ENCODE assay signal across 41 cellular contexts in genomic region chr3:46338840-46339239, GRCh38. TPM values are rescaled to one million over a fixed set of nuclear protein-coding genes. Genes with fewer than 3 reads are reported as not detected.
DNase-seq lines count a peak whose midpoint lies in the region; ATAC-seq, FAIRE-seq and TF ChIP-seq lines count a peak whose summit lies in the region.
"Had no signal": no experiment of that assay in that cellular context is flagged by ENCODE, and none has a peak within 500 bp of the region (broad histone marks: within the 10 kb centered on the region; RNA-seq: fewer than 3 reads in every experiment).

No MANE protein-coding gene starts in this region.

- CTCF ChIA-PET in HEK293 (lab: Yijun Ruan, JAX): no interaction called here
- CTCF ChIA-PET in GM12878 (lab: Yijun Ruan, JAX): no interaction called here
- CTCF ChIA-PET in K562 (lab: Yijun Ruan, JAX; ENCODE audit: low intra/inter-chr PET ratio): interaction anchor here (0.6 kb wide), 1 partner anchor 19 kb away, joined by 4 read pairs; no protein-coding TSS in a partner anchor
- CTCF ChIA-PET in Caco-2 (lab: Charles Lee): no interaction called here

- H3K4me3 ChIP-seq in BLaER1 (peak overlapping the region; percentile 23; the same call in 1 of the 2 replicates), HEK293 (ENCODE audit: low read depth, low read length) (no peak overlapping the region), GM12878 (no peak overlapping the region), K562 (no peak overlapping the region), dorsolateral prefrontal cortex (no peak overlapping the region), right cardiac atrium (ENCODE audit: low read length) (no peak overlapping the region), Caco-2 (ENCODE audit: low read depth, low read length) (no peak overlapping the region)
- H3K4me3 ChIP-seq: A549 had no signal

- no peaks in the 10 kb centered on the region for H3K23me2 ChIP-seq in H9 (ENCODE audit: insufficient read length, low read depth, low read length, poor library complexity, severe bottlenecking)

- H3K4me3 Mint-ChIP-seq in H9: no peak overlapping the region
- no peak overlapping the region for H3K4me3 Mint-ChIP-seq in Caco-2 (ENCODE audit: unreplicated experiment)
- H3K4me3 Mint-ChIP-seq: B cell; CD14-positive monocyte; CD4-positive, alpha-beta memory T cell; CD4-positive, alpha-beta T cell; CD4-positive, CD25-positive, alpha-beta regulatory T cell; CD8-positive, alpha-beta memory T cell; CD8-positive, alpha-beta T cell had no signal

- H3K14ac ChIP-seq in H9 (ENCODE audit: insufficient read depth, low read length): no peak overlapping the region

- no peaks in the 10 kb centered on the region for H4K20me1 ChIP-seq in BLaER1
- no peaks in the 10 kb centered on the region for H4K20me1 ChIP-seq in GM12878 (ENCODE audit: control insufficient read depth, insufficient read depth)
- H4K20me1 ChIP-seq in K562 (replicated peaks; ENCODE audit: control insufficient read depth, insufficient read depth, low read length): no peaks in the 10 kb centered on the region
- H4K20me1 ChIP-seq in H9 (ENCODE audit: control insufficient read depth, insufficient read depth, insufficient read length): no peaks in the 10 kb centered on the region
- H4K20me1 ChIP-seq: BLaER1 treated with 17β-estradiol and CSF1 and Interleukin-3, amounts not matched to agents 10 nM and 100 nM had no signal

- no peaks in the 10 kb centered on the region for H3K79me1 ChIP-seq in H9 (ENCODE audit: insufficient read depth, low read depth, low read length, poor library complexity, severe bottlenecking)

- H3K18ac ChIP-seq in H9 (ENCODE audit: insufficient read length, low read depth, low read length): no peak overlapping the region

- WGBS in GM12878 (ENCODE audit: insufficient coverage, insufficient replicate concordance, low lambda C conversion rate, missing lambda C conversion rate): 93% methylated on average over 1 of the region's 1 CpG
- WGBS in K562 (ENCODE audit: insufficient coverage, low coverage, missing lambda C conversion rate): 0% methylated on average over 1 of the region's 1 CpG
- WGBS in H9 (ENCODE audit: extremely low coverage, insufficient read length, low lambda C conversion rate): no CpG with 5 or more reads among the region's 1 CpG
- WGBS in right cardiac atrium: 95% methylated on average over 1 of the region's 1 CpG

- H3K27me3 ChIP-seq in BLaER1 (no peaks in the 10 kb centered on the region), GM12878 (replicated peaks in 1 of 2; ENCODE audit: control insufficient read depth in 2 of 2, insufficient read depth in 2 of 2, low read length in 1 of 2) (no peaks in the 10 kb centered on the region), K562 (ENCODE audit: control insufficient read depth in 2 of 2, insufficient read depth in 2 of 2, low read length in 2 of 2) (no peaks in the 10 kb centered on the region), dorsolateral prefrontal cortex (no peaks in the 10 kb centered on the region), H9 (ENCODE audit: insufficient read depth, low read length) (no peaks in the 10 kb centered on the region), right cardiac atrium (ENCODE audit: control insufficient read depth, insufficient read depth) (no peaks in the 10 kb centered on the region), Caco-2 (replicated peaks; ENCODE audit: control insufficient read depth, insufficient read depth, low read length) (no peaks in the 10 kb centered on the region)
- H3K27me3 ChIP-seq: BE2C; BLaER1 treated with 17β-estradiol and CSF1 and Interleukin-3, amounts not matched to agents 10 nM and 100 nM had no signal

- H2BK5ac ChIP-seq in H9 (ENCODE audit: insufficient read length, low read length): no peak overlapping the region

- no peak overlapping the region for H3T11ph ChIP-seq in H9 (ENCODE audit: low read length)

- H3K36me3 Mint-ChIP-seq in H9 (ENCODE audit: insufficient read depth in 1 of 3, low read depth in 3 of 3) (peaks cover 6 to 14% (median 9%) of the 10 kb centered on the region in 3 experiments; a peak in 6 of 7 replicates), Caco-2 (ENCODE audit: insufficient read depth, unreplicated experiment) (peaks cover 6% of the 10 kb centered on the region)

- H3K4ac ChIP-seq in H9 (ENCODE audit: low read depth, low read length): no peak overlapping the region

- no peak for TF ChIP-seq RAD21 in GM12878 (IDR thresholded peaks at IDR 0.05; ENCODE audit: insufficient read depth, low read depth, low read length)
- TF ChIP-seq RAD21 in K562 (CRISPR knock-in tag; conservative IDR thresholded peaks at IDR 0.05 in 1 of 2, IDR thresholded peaks at IDR 0.05 in 1 of 2): no peak

- FAIRE-seq in GM12878 (lab: Jason Lieb, UNC): no peak
- FAIRE-seq in K562 (lab: Jason Lieb, UNC): no peak
- FAIRE-seq: A204.1, A549, D721Med had no signal

- SMC1A ChIA-PET in GM12878 (lab: Charles Lee; ENCODE audit: uncharacterized antibody, unreplicated experiment): no interaction called here

- no peak overlapping the region for H4K5ac ChIP-seq in H9 (ENCODE audit: insufficient read length, low read depth, low read length)

- TF ChIP-seq CTCF in HEK293 (tag by site-specific recombination; IDR thresholded peaks at IDR 0.05): no peak
- no peak for TF ChIP-seq CTCF in GM12878 (IDR thresholded peaks at IDR 0.05 in 2 of 3, conservative IDR thresholded peaks at IDR 0.05 in 1 of 3; ENCODE audit: control insufficient read depth in 2 of 3, extremely low read depth in 1 of 3, insufficient read depth in 1 of 3, low read depth in 3 of 3, low read length in 3 of 3)
- TF ChIP-seq CTCF in K562 (IDR thresholded peaks at IDR 0.05 in 2 of 3, conservative IDR thresholded peaks at IDR 0.05 in 1 of 3; ENCODE audit: insufficient read depth in 2 of 3, low read depth in 1 of 3, low read length in 3 of 3): no peak
- TF ChIP-seq CTCF in dorsolateral prefrontal cortex (IDR thresholded peaks at IDR 0.05 in 54 of 56, conservative IDR thresholded peaks at IDR 0.05 in 2 of 56; ENCODE audit: low read depth in 1 of 56, partially characterized antibody in 56 of 56): no peak
- no peak for TF ChIP-seq CTCF in H9 (conservative IDR thresholded peaks at IDR 0.05)
- TF ChIP-seq CTCF in Caco-2 (IDR thresholded peaks at IDR 0.05; ENCODE audit: insufficient read depth in 1 of 2, low read depth in 1 of 2, low read length in 1 of 2, severe bottlenecking in 1 of 2, unreplicated experiment in 1 of 2): no peak

- H3K9me3 Mint-ChIP-seq in H9 (peaks cover 27 to 38% of the 10 kb centered on the region in 2 experiments), Caco-2 (ENCODE audit: unreplicated experiment) (peaks cover 31% of the 10 kb centered on the region)

- H3K27ac ChIP-seq in BLaER1 (no peak overlapping the region), HEK293 (ENCODE audit: extremely low read depth, low read depth, low read length) (no peak overlapping the region), GM12878 (ENCODE audit: control insufficient read depth, insufficient read depth) (no peak overlapping the region), K562 (ENCODE audit: extremely low read depth, low read depth, low read length) (no peak overlapping the region), dorsolateral prefrontal cortex (no peak overlapping the region), H9 (ENCODE audit: insufficient read length, low read depth, low read length) (no peak overlapping the region), right cardiac atrium (ENCODE audit: low read length) (no peak overlapping the region)
- H3K27ac ChIP-seq: 22Rv1; A549; BLaER1 treated with 17β-estradiol and CSF1 and Interleukin-3, amounts not matched to agents 10 nM and 100 nM; C4-2B had no signal

- intact Hi-C loops in GM12878 (cut with micrococcal nuclease; ENCODE audit: unreplicated experiment): no loop called here
- intact Hi-C loops in K562 (cut with micrococcal nuclease): no loop called here
- intact Hi-C loops in dorsolateral prefrontal cortex (cut with DNase I): no loop called here
- intact Hi-C loops in right cardiac atrium (cut with DNase I): no loop called here
- intact Hi-C loops in Caco-2 (cut with micrococcal nuclease; ENCODE audit: unreplicated experiment): no loop called here

- TF ChIP-seq EP300 in GM12878 (IDR thresholded peaks at IDR 0.05; ENCODE audit: borderline replicate concordance in 1 of 2, control insufficient read depth in 1 of 2, low read depth in 2 of 2, low read length in 2 of 2) (no peak), K562 (IDR thresholded peaks at IDR 0.05; ENCODE audit: low read length) (no peak)

- TF ChIP-seq POLR2A in GM12878 (IDR thresholded peaks at IDR 0.05; ENCODE audit: low read depth, low read length): no peak
- no peak for TF ChIP-seq POLR2A in K562 (conservative IDR thresholded peaks at IDR 0.05)

- no peak overlapping the region for H4K8ac ChIP-seq in H9 (replicated peaks; ENCODE audit: insufficient read length, low read depth, low read length)

- H3K4me2 ChIP-seq in BLaER1 (no peak overlapping the region), GM12878 (ENCODE audit: control insufficient read depth, insufficient read depth) (no peak overlapping the region), K562 (ENCODE audit: insufficient read depth, low read length) (no peak overlapping the region), H9 (ENCODE audit: insufficient read depth, insufficient read length, low read length) (no peak overlapping the region)
- H3K4me2 ChIP-seq: A549; BLaER1 treated with 17β-estradiol and CSF1 and Interleukin-3, amounts not matched to agents 10 nM and 100 nM had no signal

- no peak overlapping the region for H2BK15ac ChIP-seq in H9 (ENCODE audit: low read depth, low read length)

- H3K9me1 ChIP-seq in K562 (ENCODE audit: control insufficient read depth, insufficient read depth, low read length): no peaks in the 10 kb centered on the region

- no peaks in the 10 kb centered on the region for H3K79me2 ChIP-seq in GM12878 (ENCODE audit: control insufficient read depth, insufficient read depth, low read length)
- H3K79me2 ChIP-seq in K562 (ENCODE audit: control insufficient read depth, insufficient read depth, low read length): no peaks in the 10 kb centered on the region
- no peaks in the 10 kb centered on the region for H3K79me2 ChIP-seq in H9 (ENCODE audit: insufficient read depth, low read length)

- no peak overlapping the region for H2BK12ac ChIP-seq in H9 (ENCODE audit: insufficient read length, low read depth, low read length)

- H2AK5ac ChIP-seq in H9 (ENCODE audit: insufficient read length, low read length): no peak overlapping the region

- 0 out of 2 replicates have a peak, but pooled peaks cover 3% of the 10 kb centered on the region for H3K27me3 Mint-ChIP-seq in H9 (ENCODE audit: low read depth)
- no peaks in the 10 kb centered on the region for H3K27me3 Mint-ChIP-seq in Caco-2 (ENCODE audit: insufficient read depth, unreplicated experiment)
- H3K27me3 Mint-ChIP-seq: B cell; CD4-positive, alpha-beta memory T cell; CD4-positive, alpha-beta T cell; CD4-positive, CD25-positive, alpha-beta regulatory T cell; CD8-positive, alpha-beta memory T cell had no signal

- H4K91ac ChIP-seq in H9 (ENCODE audit: insufficient read length, low read depth, low read length): no peak overlapping the region

- BruUV-seq in GM12878 (replicated peaks; lab: Mats Ljungman, UMichigan) (no TSS peak), K562 (replicated peaks; lab: Mats Ljungman, UMichigan) (no TSS peak), Caco-2 (replicated peaks; lab: Mats Ljungman, UMichigan) (no TSS peak)

- H3K9ac ChIP-seq in BLaER1 (no peak overlapping the region), GM12878 (ENCODE audit: control insufficient read depth, insufficient read depth, low read length) (no peak overlapping the region), K562 (ENCODE audit: insufficient read depth in 1 of 2, low read depth in 2 of 2, low read length in 2 of 2) (no peak overlapping the region), H9 (ENCODE audit: extremely low read depth, insufficient read length, low read length) (no peak overlapping the region)
- H3K9ac ChIP-seq: BLaER1 treated with 17β-estradiol and CSF1 and Interleukin-3, amounts not matched to agents 10 nM and 100 nM had no signal

- H3K9me3 ChIP-seq in BLaER1 (peaks cover 32% of the 10 kb centered on the region), HEK293 (ENCODE audit: control insufficient read depth, insufficient read depth, low read depth, low read length) (no peaks in the 10 kb centered on the region), GM12878 (replicated peaks; ENCODE audit: control insufficient read depth, insufficient read depth, low read length) (peaks cover 17% of the 10 kb centered on the region), K562 (replicated peaks; ENCODE audit: control insufficient read depth, insufficient read depth, low read depth, low read length) (no peaks in the 10 kb centered on the region; the same call in 1 of the 2 replicates), H9 (ENCODE audit: control insufficient read depth, low read depth, low read length) (peaks cover 11% of the 10 kb centered on the region), right cardiac atrium (ENCODE audit: control insufficient read depth, low read length) (peaks cover 5% of the 10 kb centered on the region), Caco-2 (peaks cover 30% of the 10 kb centered on the region)
- H3K9me3 ChIP-seq: A549, BE2C had no signal

- H3K36me3 ChIP-seq in BLaER1 (no peaks in the 10 kb centered on the region; the same call in 1 of the 2 replicates), HEK293 (ENCODE audit: control insufficient read depth in 2 of 2, insufficient read depth in 1 of 2, low read length in 2 of 2) (no peaks in the 10 kb centered on the region), GM12878 (ENCODE audit: control insufficient read depth in 2 of 2, insufficient read depth in 2 of 2, low read length in 1 of 2) (no peaks in the 10 kb centered on the region), K562 (ENCODE audit: control insufficient read depth, insufficient read depth, low read length) (no peaks in the 10 kb centered on the region), Caco-2 (ENCODE audit: control insufficient read depth, insufficient read depth, low read length) (no peaks in the 10 kb centered on the region)
- H3K36me3 ChIP-seq: BE2C had no signal

- no peaks in the 10 kb centered on the region for H3K4me1 ChIP-seq in BLaER1
- H3K4me1 ChIP-seq in HEK293 (ENCODE audit: control insufficient read depth, insufficient read depth, low read length): no peaks in the 10 kb centered on the region
- H3K4me1 ChIP-seq in GM12878 (ENCODE audit: control insufficient read depth, insufficient read depth, low read length): no peaks in the 10 kb centered on the region
- H3K4me1 ChIP-seq in K562 (replicated peaks in 1 of 2; ENCODE audit: control insufficient read depth in 2 of 2, insufficient read depth in 2 of 2, low read length in 2 of 2): no peaks in the 10 kb centered on the region
- H3K4me1 ChIP-seq in H9 (ENCODE audit: insufficient read depth, low read length): no peaks in the 10 kb centered on the region
- H3K4me1 ChIP-seq in right cardiac atrium (ENCODE audit: control insufficient read depth, insufficient read depth, low read length): no peaks in the 10 kb centered on the region
- peaks cover 17% of the 10 kb centered on the region for H3K4me1 ChIP-seq in Caco-2
- H3K4me1 ChIP-seq: A549, BE2C had no signal

- ATAC-seq in GM12878: no peak
- ATAC-seq in K562: no peak
- no peak for ATAC-seq in right cardiac atrium
- ATAC-seq: A549; CD8-positive, alpha-beta T cell had no signal

- H3K56ac ChIP-seq in H9 (ENCODE audit: insufficient read length, low read depth, low read length): no peak overlapping the region

- no peak overlapping the region for H2BK20ac ChIP-seq in H9 (ENCODE audit: low read depth, low read length, poor library complexity, severe bottlenecking)

- no peak overlapping the region for H2BK120ac ChIP-seq in H9 (ENCODE audit: low read depth, low read length, poor library complexity, severe bottlenecking)

- H3K27ac Mint-ChIP-seq in H9 (no peak overlapping the region), Caco-2 (ENCODE audit: unreplicated experiment) (no peak overlapping the region)
- H3K27ac Mint-ChIP-seq: B cell; CD14-positive monocyte; CD4-positive, alpha-beta memory T cell; CD4-positive, alpha-beta T cell; CD4-positive, CD25-positive, alpha-beta regulatory T cell; CD8-positive, alpha-beta T cell had no signal

- no peak overlapping the region for H2AFZ ChIP-seq in GM12878 (ENCODE audit: control insufficient read depth, low read depth, low read length)
- H2AFZ ChIP-seq in K562 (ENCODE audit: low read depth, low read length): no peak overlapping the region
- no peak overlapping the region for H2AFZ ChIP-seq in H9 (ENCODE audit: low read length)

- POLR2A ChIA-PET in HEK293 (lab: Yijun Ruan, JAX): no interaction called here
- POLR2A ChIA-PET in GM12878 (lab: Charles Lee): no interaction called here
- POLR2A ChIA-PET in K562 (lab: Yijun Ruan, JAX): no interaction called here
- POLR2A ChIA-PET in Caco-2 (lab: Charles Lee): no interaction called here

- RAD21 ChIA-PET in GM12878 (lab: Charles Lee; ENCODE audit: unreplicated experiment): no interaction called here

- in situ Hi-C loops in GM12878 (cut with MboI) (no loop called here), K562 (cut with MboI) (no loop called here)

- H3K23ac ChIP-seq in H9 (ENCODE audit: insufficient read length, low read depth, low read length): no peak overlapping the region

- no peak for DNase-seq in GM12878 (ENCODE audit: low read depth, low spot score)
- no peak for DNase-seq in K562 (ENCODE audit: extremely low read depth in 1 of 4, low spot score in 3 of 4)
- DNase-seq in dorsolateral prefrontal cortex: no peak
- no peak for DNase-seq in H9
- no peak for DNase-seq in right cardiac atrium
- DNase-seq in Caco-2: no peak
- DNase-seq: 8988T; ACHN; AML-193; BE2C; C1 segment of cervical spinal cord; Calu3; CD4-positive, alpha-beta memory T cell; CD4-positive, alpha-beta T cell; CD4-positive, CD25-positive, alpha-beta regulatory T cell; CD8-positive, alpha-beta memory T cell; CD8-positive, alpha-beta T cell; COR-L47; DMS 273 treated with DMSO at 0.1 percent for 48 hours; DMS153; DMS53; DMS79; DMS79 treated with DMSO at 0.1 percent for 48 hours; DND-41; EL had no signal

- H3K4me1 Mint-ChIP-seq in H9 (no peaks in the 10 kb centered on the region), Caco-2 (ENCODE audit: low read depth, unreplicated experiment) (peaks cover 8% of the 10 kb centered on the region)

RNA-seq across cellular contexts. Expression of gene CCR2, which starts 15.1 kb away (rescaled TPM):
- not detected in 2 replicates for total RNA-seq in GM12878 (2013; cell fraction: nucleolus; rRNA removed)
- total RNA-seq in GM12878 (2014; rRNA removed) (3.6 and 4.4 TPM in 2 replicates), GM12878 (2014; rRNA removed; fragmentation: Illumina TruSeq; extraction: Trizol) (4.3 and 4.4 TPM in 2 replicates), GM12878 (2021) (2.5 and 3.5 TPM in 2 replicates), K562 (2014; rRNA removed) (not detected in 2 replicates), K562 (2014; rRNA removed; fragmentation: Illumina TruSeq; extraction: Trizol) (not detected in 2 replicates), K562 (2015; rRNA removed; fragmentation: Illumina TruSeq; extraction: Trizol) (not detected in 2 replicates), K562 (2021) (not detected in 2 replicates), dorsolateral prefrontal cortex (1 to 10 TPM in 4 of 120 experiments, under 1 TPM in 56, not detected in 60; 0.15 to 7.8 (median 0.41) TPM), H9 (2021) (not detected in 2 replicates), right cardiac atrium (1 to 10 TPM in 3 of 4 donors, under 1 TPM in 1; 0.42 to 2.5 (median 1.7) TPM), Caco-2 (2022) (not detected in 2 replicates)
- 0.18 TPM for polyA plus RNA-seq in GM12878 (2011; ENCODE audit: low read depth)
- polyA plus RNA-seq in GM12878 (2011; rRNA removed) (not detected in 2 replicates), GM12878 (2014; fragmentation: Illumina TruSeq; extraction: Trizol) (3.6 and 4.1 TPM in 2 replicates), GM12878 (2014; fragmentation: Nextera tagmentation; extraction: Ambion mirVana) (1 to 10 TPM; 2.5 to 4.7 TPM), GM12878 (2014; rRNA removed) (2.1 and 2.7 TPM in 2 replicates), GM12878 (2016; fragmentation: Nextera tagmentation; extraction: Ambion mirVana) (1 to 10 TPM; 1.9 to 2.7 TPM), K562 (2011; rRNA removed) (not detected in 2 replicates), K562 (2014; fragmentation: Illumina TruSeq; extraction: Trizol) (not detected in 2 replicates), K562 (2014; fragmentation: Nextera tagmentation; extraction: Ambion mirVana) (not detected), K562 (2014; rRNA removed) (not detected in 2 replicates), right cardiac atrium (0.43 TPM)
- polyA plus RNA-seq in GM12878 (2011; cell fraction: cytosol; rRNA removed): not detected in 2 replicates
- not detected in 2 replicates for polyA plus RNA-seq in GM12878 (2011; cell fraction: nucleus; rRNA removed)
- polyA plus RNA-seq in GM12878 (2012): 0.32 and 0.80 TPM in 2 replicates
- polyA minus RNA-seq in GM12878 (2011; rRNA and poly(A)+ RNA removed): not detected in 2 replicates
- not detected in 2 replicates for polyA minus RNA-seq in GM12878 (2011; cell fraction: cytosol; rRNA and poly(A)+ RNA removed)
- not detected in 2 replicates for polyA minus RNA-seq in GM12878 (2011; cell fraction: nucleus; rRNA and poly(A)+ RNA removed)
- total RNA-seq in K562 (2011; cell fraction: chromatin; rRNA removed; ENCODE audit: low replicate concordance): not detected in 2 replicates
- total RNA-seq in K562 (2011; cell fraction: nucleolus; rRNA removed): not detected in 2 replicates
- total RNA-seq in K562 (2011; cell fraction: nucleoplasm; rRNA removed): not detected in 2 replicates
- not detected in 2 replicates for polyA plus RNA-seq in K562 (2011; cell fraction: cytosol; rRNA removed)
- not detected in 2 replicates for polyA plus RNA-seq in K562 (2011; cell fraction: nucleus; rRNA removed)
- not detected in 2 replicates for polyA plus RNA-seq in K562 (2012)
- not detected in 2 replicates for polyA minus RNA-seq in K562 (2011; rRNA and poly(A)+ RNA removed)
- not detected in 2 replicates for polyA minus RNA-seq in K562 (2011; cell fraction: cytosol; rRNA and poly(A)+ RNA removed)
- not detected in 2 replicates for polyA minus RNA-seq in K562 (2011; cell fraction: nucleus; rRNA and poly(A)+ RNA removed)
- total RNA-seq: A172, A673, Calu3, Daoy, G401 had no signal
- polyA plus RNA-seq: A549, AG04450, BJ had no signal

RNA-seq across cellular contexts. Expression of gene CCR5, which starts 31.9 kb away (rescaled TPM):
- not detected in 2 replicates for total RNA-seq in GM12878 (2013; cell fraction: nucleolus; rRNA removed)
- total RNA-seq in GM12878 (2014; rRNA removed) (0.17 and 0.27 TPM in 2 replicates), GM12878 (2014; rRNA removed; fragmentation: Illumina TruSeq; extraction: Trizol) (0.92 and 1.2 TPM in 2 replicates), GM12878 (2021) (1.2 TPM in 2 replicates), K562 (2014; rRNA removed) (not detected in 2 replicates), K562 (2014; rRNA removed; fragmentation: Illumina TruSeq; extraction: Trizol) (not detected in 2 replicates), K562 (2015; rRNA removed; fragmentation: Illumina TruSeq; extraction: Trizol) (not detected in 2 replicates), K562 (2021) (not detected in 2 replicates), dorsolateral prefrontal cortex (1 to 10 TPM in 42 of 120 experiments, under 1 TPM in 74, not detected in 4; 0.11 to 4.5 (median 0.76) TPM), H9 (2021) (not detected in 2 replicates), right cardiac atrium (1 to 10 TPM in 2 of 4 donors, under 1 TPM in 2; 0.68 to 1.7 (median 0.99) TPM), Caco-2 (2022) (not detected in 2 replicates)
- 0.17 TPM for polyA plus RNA-seq in GM12878 (2011; ENCODE audit: low read depth)
- polyA plus RNA-seq in GM12878 (2011; rRNA removed) (not detected in 2 replicates), GM12878 (2014; fragmentation: Illumina TruSeq; extraction: Trizol) (1.6 TPM in 2 replicates), GM12878 (2014; fragmentation: Nextera tagmentation; extraction: Ambion mirVana) (under 1 TPM; 0.21 to 0.51 TPM), GM12878 (2014; rRNA removed) (0.94 and 1.2 TPM in 2 replicates), GM12878 (2016; fragmentation: Nextera tagmentation; extraction: Ambion mirVana) (under 1 TPM; 0.49 to 0.82 TPM), K562 (2011; rRNA removed) (not detected in 2 replicates), K562 (2014; fragmentation: Illumina TruSeq; extraction: Trizol) (not detected in 2 replicates), K562 (2014; fragmentation: Nextera tagmentation; extraction: Ambion mirVana) (not detected), K562 (2014; rRNA removed) (not detected in 2 replicates), right cardiac atrium (0.27 TPM)
- polyA plus RNA-seq in GM12878 (2011; cell fraction: cytosol; rRNA removed): not detected in 2 replicates
- not detected in 2 replicates for polyA plus RNA-seq in GM12878 (2011; cell fraction: nucleus; rRNA removed)
- polyA plus RNA-seq in GM12878 (2012): 0.21 and 0.24 TPM in 2 replicates
- polyA minus RNA-seq in GM12878 (2011; rRNA and poly(A)+ RNA removed): not detected in 2 replicates
- not detected in 2 replicates for polyA minus RNA-seq in GM12878 (2011; cell fraction: cytosol; rRNA and poly(A)+ RNA removed)
- polyA minus RNA-seq in GM12878 (2011; cell fraction: nucleus; rRNA and poly(A)+ RNA removed): not detected in 2 replicates
- total RNA-seq in K562 (2011; cell fraction: chromatin; rRNA removed; ENCODE audit: low replicate concordance): not detected in 2 replicates
- not detected in 2 replicates for total RNA-seq in K562 (2011; cell fraction: nucleolus; rRNA removed)
- not detected in 2 replicates for total RNA-seq in K562 (2011; cell fraction: nucleoplasm; rRNA removed)
- polyA plus RNA-seq in K562 (2011; cell fraction: cytosol; rRNA removed): not detected in 2 replicates
- polyA plus RNA-seq in K562 (2011; cell fraction: nucleus; rRNA removed): not detected in 2 replicates
- polyA plus RNA-seq in K562 (2012): not detected in 2 replicates
- polyA minus RNA-seq in K562 (2011; rRNA and poly(A)+ RNA removed): not detected in 2 replicates
- not detected in 2 replicates for polyA minus RNA-seq in K562 (2011; cell fraction: cytosol; rRNA and poly(A)+ RNA removed)
- polyA minus RNA-seq in K562 (2011; cell fraction: nucleus; rRNA and poly(A)+ RNA removed): not detected in 2 replicates
- total RNA-seq: A172, A673, Calu3, Daoy had no signal
- polyA plus RNA-seq: A549, AG04450, BJ had no signal
